ENCODE assay signal across 23 cellular contexts in genomic region chr1:210323957-210324356, GRCh38.
"Had no signal": no experiment of that assay in that cellular context is flagged by ENCODE, and none has a peak within 500 bp of the region (broad histone marks: within the 10 kb centered on the region; RNA-seq: fewer than 3 reads in every experiment).

No MANE protein-coding gene starts in this region.

- DNase-seq: activated CD4-positive, alpha-beta T cell treated with anti-CD3 and anti-CD28 coated beads, Interleukin-2, amount 10 ng/mL, durations not matched to agents 24 days and 14 days; activated CD4-positive, alpha-beta T cell treated with anti-CD3 and anti-CD28 coated beads, Interleukin-2, amount 50 U/mL, for 4 hours; activated CD8-positive, alpha-beta T cell treated with anti-CD3 and anti-CD28 coated beads for 36 hours; activated effector memory CD4-positive, alpha-beta T cell treated with anti-CD3 and anti-CD28 coated beads, Interleukin-2, amount 50 U/mL, for 16 hours; activated naive CD4-positive, alpha-beta T cell; activated naive CD8-positive, alpha-beta T cell treated with anti-CD3 and anti-CD28 coated beads, Interleukin-2, amount 10 ng/mL, durations not matched to agents 7 days and 5 days; activated T-cell treated with anti-CD3 and anti-CD28 coated beads, Interleukin-2, amount 50 U/mL, for 1 hour; activated T-cell treated with anti-CD3 and anti-CD28 coated beads, Interleukin-2, amount 50 U/mL, for 72 hours; body of pancreas; cortex of kidney; MM.1S; NCI-H1092; NCI-H146; NCI-H187 treated with DMSO at 0.1 percent for 48 hours; NCI-H2081; NCI-H226; NCI-H524 treated with DMSO at 0.1 percent for 48 hours; SHP77; SJCRH30; T1000 had no signal

- ATAC-seq: activated CD8-positive, alpha-beta T cell treated with anti-CD3 and anti-CD28 coated beads for 36 hours; activated T-cell treated with anti-CD3 and anti-CD28 coated beads, Interleukin-2, amount 50 U/mL, for 72 hours; activated T-helper 17 cell treated with anti-CD3 and anti-CD28 coated beads, Interleukin-2, amount 50 U/mL, for 72 hours; body of pancreas; Panc1 had no signal

- FAIRE-seq: astrocyte had no signal
